8 cellular contexts compared by ENCODE assay signal in the genomic region with DNA sequence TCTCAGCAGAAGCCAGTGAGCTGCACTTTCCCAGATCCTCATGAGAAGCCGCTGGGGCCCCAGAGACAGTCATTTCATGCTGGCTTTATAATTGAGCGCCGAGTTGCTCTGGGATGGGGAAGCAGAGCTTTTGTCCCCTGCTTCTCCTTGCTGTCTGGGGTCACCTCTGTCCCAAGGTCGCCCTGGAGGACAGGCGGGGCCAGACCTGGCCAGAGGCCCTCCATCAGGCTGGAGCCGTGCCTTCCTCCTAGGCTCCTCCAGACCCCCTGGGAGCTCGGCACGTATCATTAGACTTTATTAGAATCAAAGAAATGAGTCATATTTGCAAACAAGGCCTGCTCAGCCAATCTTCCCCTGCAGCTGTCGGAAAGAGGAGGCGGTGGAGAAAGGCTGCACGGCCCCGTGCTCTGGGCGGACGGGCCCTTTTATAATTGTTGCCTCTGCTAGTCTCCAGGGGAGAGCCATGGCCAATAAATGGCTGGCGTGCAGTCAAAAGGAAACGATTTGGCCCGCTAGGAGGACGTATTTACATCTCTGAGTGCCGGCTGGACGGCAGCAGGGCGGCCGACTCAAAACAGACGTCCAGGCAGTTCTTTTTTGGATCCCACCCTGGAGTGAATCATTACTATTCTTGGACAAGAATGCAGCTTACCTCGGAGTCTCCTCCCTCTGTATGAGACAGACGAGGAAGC. TPM values are rescaled to one million over a fixed set of nuclear protein-coding genes. Genes with fewer than 3 reads are reported as not detected.
DNase-seq lines count a peak whose midpoint lies in the region; ATAC-seq lines count a peak whose summit lies in the region.
"Had no signal": no experiment of that assay in that cellular context is flagged by ENCODE, and none has a peak within 500 bp of the region (broad histone marks: within the 10 kb centered on the region; RNA-seq: fewer than 3 reads in every experiment).

No MANE protein-coding gene starts in this region.

- H3K4me1 ChIP-seq in stomach smooth muscle (ENCODE audit: control insufficient read depth, insufficient read depth, low read length), result peaks cover 43% of the 10 kb centered on the region

- DNase-seq in NCI-H1417 treated with DMSO at 0.1 percent for 48 hours (lab: John Stamatoyannopoulos, UW) (peak; percentile 67), brain pericyte (ENCODE audit: low read depth, low spot score) (peak; percentile 97), left colon (peak; percentile 82 to 92), KG1 (lab: John Stamatoyannopoulos, UW) (no peak), NCI-H2171 treated with DMSO at 0.1 percent for 48 hours (lab: John Stamatoyannopoulos, UW) (no peak)

- ATAC-seq in left colon (peak; percentile 89), GM21515 (IDR thresholded peaks at IDR 0.05; ENCODE audit: unreplicated experiment) (no peak)

- no peaks in the 10 kb centered on the region for H3K27me3 ChIP-seq in stomach smooth muscle (ENCODE audit: control insufficient read depth in 1 of 2, insufficient read depth in 2 of 2, low read length in 2 of 2)

- peaks cover 0 to under 1% of the 10 kb centered on the region in 2 donors for H3K36me3 ChIP-seq in stomach smooth muscle (ENCODE audit: control insufficient read depth in 2 of 2, insufficient read depth in 2 of 2, low read length in 2 of 2)

- no peaks in the 10 kb centered on the region for H3K9me3 ChIP-seq in stomach smooth muscle (ENCODE audit: control insufficient read depth in 2 of 2, low read length in 2 of 2)

- intact Hi-C loops in left colon (cut with DNase I, micrococcal nuclease), result loop anchor here in 1 of 2 donors (5.0 kb wide), 1 partner anchor 191 kb away; no protein-coding TSS in a partner anchor

- H3K9ac ChIP-seq in stomach smooth muscle (ENCODE audit: low read length in 2 of 2), result peak overlapping the region in 1 of 2 donors; percentile 51

- peak overlapping the region; percentile 78 for H3K27ac ChIP-seq in stomach smooth muscle (ENCODE audit: low read length)
- H3K27ac ChIP-seq: SK-N-MC had no signal

- H3K4me3 ChIP-seq in stomach smooth muscle (ENCODE audit: low read length in 2 of 2), result peak overlapping the region; percentile 13 to 49
- H3K4me3 ChIP-seq: SK-N-MC had no signal

RNA-seq across cellular contexts. Expression of a gene that starts 50.4 kb away (rescaled TPM):
- total RNA-seq in left colon, result 1 to 10 TPM; 6.7 to 8.3 TPM

Comparison
In these comparisons a context has a peak if more than half of its experiments do, and no peak if none do; other contexts are left out.
1. DNase-seq: peak in NCI-H1417 treated with DMSO at 0.1 percent for 48 hours (single experiment), brain pericyte (single experiment) and left colon (2 of 2); none in KG1 (single experiment) and NCI-H2171 treated with DMSO at 0.1 percent for 48 hours (single experiment).